In the genomic region with DNA sequence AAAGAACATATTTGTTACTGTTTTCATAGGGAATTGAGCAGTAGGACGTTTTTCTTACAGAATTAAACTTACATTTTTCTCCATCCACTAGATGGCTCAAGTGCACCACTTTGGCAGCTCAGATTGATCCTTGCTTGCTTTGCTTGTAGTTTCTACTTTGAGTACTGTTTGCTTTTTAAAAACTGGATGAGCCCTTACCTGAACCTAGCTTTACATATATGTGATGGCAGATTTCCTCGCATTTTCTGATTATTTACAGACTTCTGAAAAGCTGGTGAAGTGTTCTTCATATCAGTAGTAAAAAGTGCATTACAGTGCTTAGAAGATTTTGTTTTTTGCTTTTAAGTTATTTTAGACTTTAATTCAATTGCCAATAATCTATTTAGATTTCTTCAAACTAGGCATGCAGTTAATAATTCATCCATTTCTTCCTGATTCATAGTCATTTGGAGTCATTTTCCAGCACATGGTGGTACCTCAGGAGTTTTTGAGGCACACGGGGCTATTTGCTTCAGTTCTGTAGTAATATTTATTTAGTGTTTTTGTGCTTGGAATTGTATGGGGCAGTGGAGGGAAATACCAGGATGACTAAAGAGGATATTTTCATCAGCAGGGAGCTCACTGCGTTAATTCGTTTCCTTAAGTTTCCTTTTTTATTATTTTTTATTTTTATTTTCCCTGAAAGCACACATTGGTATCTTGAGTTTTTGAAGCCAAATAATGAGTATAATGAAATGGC, we compare ENCODE assay signal across 8 cellular contexts. TPM values are rescaled to one million over a fixed set of nuclear protein-coding genes. Genes with fewer than 3 reads are reported as not detected.
A peak's percentile ranks its signal among the peaks of the same experiment; 100 is the strongest.
DNase-seq lines count a peak whose midpoint lies in the region; ATAC-seq and TF ChIP-seq lines count a peak whose summit lies in the region.

No MANE protein-coding gene starts in this region.

- in situ Hi-C loops in gastrocnemius medialis (cut with MboI; ENCODE audit: low sequenced_read_pairs in 4 of 4): loop anchor here in 2 of 4 donors (5.0 to 25.0 kb wide), 2 partner anchors 174 to 294 kb away; no protein-coding TSS in a partner anchor

- no peak overlapping the region for H3K27ac ChIP-seq in HEK293 (ENCODE audit: extremely low read depth, low read depth, low read length)
- peak overlapping the region in 2 of 4 donors; percentile 1 to 13 for H3K27ac ChIP-seq in gastrocnemius medialis

- H3K4me3 ChIP-seq in HEK293 (ENCODE audit: low read depth, low read length) (no peak overlapping the region), gastrocnemius medialis (no peak overlapping the region), lower leg skin (ENCODE audit: low read depth, poor library complexity, severe bottlenecking) (no peak overlapping the region)

- H3K36me3 ChIP-seq in HEK293 (ENCODE audit: control insufficient read depth in 2 of 2, insufficient read depth in 1 of 2, low read length in 2 of 2) (no peaks in the 10 kb centered on the region), gastrocnemius medialis (no peaks in the 10 kb centered on the region)

- DNase-seq in DMS114 treated with DMSO at 0.1 percent for 48 hours (lab: John Stamatoyannopoulos, UW; ENCODE audit: unreplicated experiment) (peak; percentile 67), NCI-H774 (lab: John Stamatoyannopoulos, UW) (peak; percentile 42), amniotic stem cell (lab: John Stamatoyannopoulos, UW) (peak; percentile 40), hepatic stellate cell (ENCODE audit: low spot score) (peak; percentile 25), gastrocnemius medialis (peak; percentile 13 to 16), lower leg skin (ENCODE audit: low spot score in 2 of 2) (no peak)
- DNase-seq in activated CD4-positive, CD25-positive, alpha-beta regulatory T cell (lab: John Stamatoyannopoulos, UW): no peak

- TF ChIP-seq CTCF in HEK293 (tag by site-specific recombination; IDR thresholded peaks at IDR 0.05) (peak; percentile 63; the same call in 1 of the 2 replicates), gastrocnemius medialis (IDR thresholded peaks at IDR 0.05 in 4 of 5, conservative IDR thresholded peaks at IDR 0.05 in 1 of 5) (peak; percentile 29 to 72 (median 50)), lower leg skin (IDR thresholded peaks at IDR 0.05) (no peak)

- H3K4me1 ChIP-seq in HEK293 (ENCODE audit: control insufficient read depth, insufficient read depth, low read length) (peaks cover 16% of the 10 kb centered on the region), gastrocnemius medialis (peaks cover 32 to 49% of the 10 kb centered on the region in 2 donors)

- intact Hi-C loops in gastrocnemius medialis (cut with DNase I; ENCODE audit: low total_unique reads) (loop anchor here (1.0 to 5.0 kb wide), 2 partner anchors 144 to 293 kb away; no protein-coding TSS in a partner anchor), lower leg skin (cut with DNase I; ENCODE audit: low total_unique reads) (no loop called here)

- TF ChIP-seq POLR2A in gastrocnemius medialis (IDR thresholded peaks at IDR 0.05) (no peak), lower leg skin (IDR thresholded peaks at IDR 0.05) (no peak)

- CTCF ChIA-PET in HEK293 (lab: Yijun Ruan, JAX): interaction anchor here (0.6 to 4.7 kb wide), 31 partner anchors 9 to 1229 kb away, joined by 3 to 85 read pairs (median 4); no protein-coding TSS in a partner anchor

- no peaks in the 10 kb centered on the region for H3K27me3 ChIP-seq in gastrocnemius medialis

- no peaks in the 10 kb centered on the region for H3K9me3 ChIP-seq in HEK293 (ENCODE audit: control insufficient read depth, insufficient read depth, low read depth, low read length)
- H3K9me3 ChIP-seq in gastrocnemius medialis: no peaks in the 10 kb centered on the region

- WGBS in lower leg skin, 2 donors: 41 to 42% methylated on average over 5 of the region's 5 CpGs

- POLR2A ChIA-PET in HEK293 (lab: Yijun Ruan, JAX): no interaction called here

- ATAC-seq in gastrocnemius medialis: peak in 1 of 2 donors; percentile 58

TF ChIP-seq in HEK293, 187 proteins besides CTCF, POLR2A, EP300 and RAD21 (continues in another document):
- TF ChIP-seq ZNF791 (tag by site-specific recombination; IDR thresholded peaks at IDR 0.05) (no peak), REPIN1 (tag by site-specific recombination; IDR thresholded peaks at IDR 0.05; ENCODE audit: low read depth) (no peak), ZBTB17 (tag by site-specific recombination; IDR thresholded peaks at IDR 0.05) (0 out of 2 replicates have a peak, but pooled peaks have one; percentile 10), ZBTB1 (tag by site-specific recombination; IDR thresholded peaks at IDR 0.05) (no peak), ZNF169 (tag by site-specific recombination; IDR thresholded peaks at IDR 0.05) (no peak), ZBTB48 (tag by site-specific recombination; IDR thresholded peaks at IDR 0.05) (peak; percentile 61; the same call in 1 of the 2 replicates), SP7 (tag by site-specific recombination; IDR thresholded peaks at IDR 0.05) (no peak), ZNF548 (tag by site-specific recombination; IDR thresholded peaks at IDR 0.05) (no peak), PATZ1 (tag by site-specific recombination; IDR thresholded peaks at IDR 0.05) (no peak), ZNF629 (tag by site-specific recombination; IDR thresholded peaks at IDR 0.05) (no peak), ZNF660 (tag by site-specific recombination; IDR thresholded peaks at IDR 0.05) (0 out of 2 replicates have a peak, but pooled peaks have one; percentile 31), ZNF335 (tag by site-specific recombination; conservative IDR thresholded peaks at IDR 0.05) (0 out of 2 replicates have a peak, but pooled peaks have one; percentile 25), ZNF202 (tag by site-specific recombination; IDR thresholded peaks at IDR 0.05; ENCODE audit: borderline replicate concordance) (no peak), ZNF747 (tag by site-specific recombination; IDR thresholded peaks at IDR 0.05) (no peak), ZNF549 (tag by site-specific recombination; IDR thresholded peaks at IDR 0.05) (no peak), TCF7L2 (IDR thresholded peaks at IDR 0.05; ENCODE audit: borderline replicate concordance, low read depth, low read length) (no peak), ZNF707 (tag by site-specific recombination; IDR thresholded peaks at IDR 0.05) (no peak)
- TF ChIP-seq, protein P1, sequence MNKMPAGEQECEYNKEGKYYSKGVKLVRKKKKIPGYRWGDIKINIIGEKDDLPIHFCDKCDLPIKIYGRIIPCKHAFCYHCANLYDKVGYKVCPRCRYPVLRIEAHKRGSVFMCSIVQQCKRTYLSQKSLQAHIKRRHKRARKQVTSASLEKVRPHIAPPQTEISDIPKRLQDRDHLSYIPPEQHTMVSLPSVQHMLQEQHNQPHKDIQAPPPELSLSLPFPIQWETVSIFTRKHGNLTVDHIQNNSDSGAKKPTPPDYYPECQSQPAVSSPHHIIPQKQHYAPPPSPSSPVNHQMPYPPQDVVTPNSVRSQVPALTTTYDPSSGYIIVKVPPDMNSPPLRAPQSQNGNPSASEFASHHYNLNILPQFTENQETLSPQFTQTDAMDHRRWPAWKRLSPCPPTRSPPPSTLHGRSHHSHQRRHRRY (tag by site-specific recombination; IDR thresholded peaks at IDR 0.05): no peak
- TF ChIP-seq, protein P2, sequence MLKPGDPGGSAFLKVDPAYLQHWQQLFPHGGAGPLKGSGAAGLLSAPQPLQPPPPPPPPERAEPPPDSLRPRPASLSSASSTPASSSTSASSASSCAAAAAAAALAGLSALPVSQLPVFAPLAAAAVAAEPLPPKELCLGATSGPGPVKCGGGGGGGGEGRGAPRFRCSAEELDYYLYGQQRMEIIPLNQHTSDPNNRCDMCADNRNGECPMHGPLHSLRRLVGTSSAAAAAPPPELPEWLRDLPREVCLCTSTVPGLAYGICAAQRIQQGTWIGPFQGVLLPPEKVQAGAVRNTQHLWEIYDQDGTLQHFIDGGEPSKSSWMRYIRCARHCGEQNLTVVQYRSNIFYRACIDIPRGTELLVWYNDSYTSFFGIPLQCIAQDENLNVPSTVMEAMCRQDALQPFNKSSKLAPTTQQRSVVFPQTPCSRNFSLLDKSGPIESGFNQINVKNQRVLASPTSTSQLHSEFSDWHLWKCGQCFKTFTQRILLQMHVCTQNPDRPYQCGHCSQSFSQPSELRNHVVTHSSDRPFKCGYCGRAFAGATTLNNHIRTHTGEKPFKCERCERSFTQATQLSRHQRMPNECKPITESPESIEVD (tag by site-specific recombination; IDR thresholded peaks at IDR 0.05): peak; percentile 14; the same call in 1 of the 2 replicates
- TF ChIP-seq, protein P3, sequence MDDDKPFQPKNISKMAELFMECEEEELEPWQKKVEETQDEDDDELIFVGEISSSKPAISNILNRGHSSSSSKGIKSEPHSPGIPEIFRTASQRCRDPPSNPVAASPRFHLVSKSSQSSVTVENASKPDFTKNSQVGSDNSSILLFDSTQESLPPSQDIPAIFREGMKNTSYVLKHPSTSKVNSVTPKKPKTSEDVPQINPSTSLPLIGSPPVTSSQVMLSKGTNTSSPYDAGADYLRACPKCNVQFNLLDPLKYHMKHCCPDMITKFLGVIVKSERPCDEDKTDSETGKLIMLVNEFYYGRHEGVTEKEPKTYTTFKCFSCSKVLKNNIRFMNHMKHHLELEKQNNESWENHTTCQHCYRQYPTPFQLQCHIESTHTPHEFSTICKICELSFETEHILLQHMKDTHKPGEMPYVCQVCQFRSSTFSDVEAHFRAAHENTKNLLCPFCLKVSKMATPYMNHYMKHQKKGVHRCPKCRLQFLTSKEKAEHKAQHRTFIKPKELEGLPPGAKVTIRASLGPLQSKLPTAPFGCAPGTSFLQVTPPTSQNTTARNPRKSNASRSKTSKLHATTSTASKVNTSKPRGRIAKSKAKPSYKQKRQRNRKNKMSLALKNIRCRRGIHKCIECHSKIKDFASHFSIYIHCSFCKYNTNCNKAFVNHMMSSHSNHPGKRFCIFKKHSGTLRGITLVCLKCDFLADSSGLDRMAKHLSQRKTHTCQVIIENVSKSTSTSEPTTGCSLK (tag by site-specific recombination; IDR thresholded peaks at IDR 0.05): no peak

RNA-seq across cellular contexts. Expression of gene MAPK8, which starts 57.3 kb away (rescaled TPM):
- 10 to 100 TPM; 25.6 to 52.1 (median 35.4) TPM for total RNA-seq in gastrocnemius medialis
- total RNA-seq in lower leg skin: 10 to 100 TPM; 26.7 to 58.6 (median 44.0) TPM

Comparison
In these comparisons a context has a peak if more than half of its experiments do, and no peak if none do; other contexts are left out.
1. DNase-seq: peak in DMS114 treated with DMSO at 0.1 percent for 48 hours (single experiment), NCI-H774 (single experiment), amniotic stem cell (single experiment), hepatic stellate cell (single experiment) and gastrocnemius medialis (2 of 2); none in activated CD4-positive, CD25-positive, alpha-beta regulatory T cell (0 of 4) and lower leg skin (0 of 2).
2. CTCF ChIP-seq: peak in HEK293 (single experiment) and gastrocnemius medialis (5 of 5); none in lower leg skin (0 of 3).